ENCODE assay signal across 8 cellular contexts in genomic region chrX:120250522-120251271, GRCh38. TPM values are rescaled to one million over a fixed set of nuclear protein-coding genes. Genes with fewer than 3 reads are reported as not detected.
DNase-seq lines count a peak whose midpoint lies in the region; ATAC-seq, FAIRE-seq and TF ChIP-seq lines count a peak whose summit lies in the region.

Gene ZBTB33, plus strand, starts transcription at chrX:120250812. Its CDS starts 2,604 bp downstream, at chrX:120253416.

- H3K18ac ChIP-seq in H1 (ENCODE audit: extremely low read depth, low read length), result no peak within 1 kb of the TSS; the same call in none of the 2 replicates
- H3K18ac ChIP-seq in mesenchymal stem cell (ENCODE audit: low read depth in 1 of 2, low read length in 2 of 2), result peak within 1 kb of the TSS; percentile 68 to 70

- H3K27ac ChIP-seq in H1 (ENCODE audit: low read depth, low read length), result peak within 1 kb of the TSS; percentile 60; the same call in 1 of the 2 replicates
- peak within 1 kb of the TSS; percentile 66 for H3K27ac ChIP-seq in mesenchymal stem cell (ENCODE audit: low read length, poor library complexity, severe bottlenecking)

- H2BK20ac ChIP-seq in H1 (ENCODE audit: low read length), result no peak within 1 kb of the TSS

- peak within 1 kb of the TSS; percentile 30 for H3K56ac ChIP-seq in H1 (replicated peaks; ENCODE audit: insufficient read length, low read depth, low read length)

- H3K23ac ChIP-seq in H1 (ENCODE audit: insufficient read length) (no peak within 1 kb of the TSS), mesenchymal stem cell (ENCODE audit: low read length in 2 of 2) (peak within 1 kb of the TSS in 1 of 2 experiments; percentile 80)

- H2BK120ac ChIP-seq in H1 (replicated peaks; ENCODE audit: low read depth, low read length), result no peak within 1 kb of the TSS
- no peak within 1 kb of the TSS for H2BK120ac ChIP-seq in mesenchymal stem cell (ENCODE audit: low read depth, low read length)

- peaks cover 0 to 16% (median 9%) of the 10 kb centered on the region in 4 experiments; a peak in 5 of 8 replicates for H3K36me3 ChIP-seq in H1 (ENCODE audit: control insufficient read depth in 2 of 4, insufficient read depth in 4 of 4, low read length in 3 of 4)
- H3K36me3 ChIP-seq in mesenchymal stem cell (ENCODE audit: control insufficient read depth in 1 of 2, insufficient read depth in 2 of 2, low read depth in 1 of 2, low read length in 2 of 2), result peaks cover 0 to 24% of the 10 kb centered on the region in 2 experiments

- in situ Hi-C loops in Caki2 (cut with HindIII; ENCODE audit: low pct_unique_long_range_greater_than_20kb, low sequenced_read_pairs), result no loop called here

- H3K79me2 ChIP-seq in H1 (ENCODE audit: control insufficient read depth in 1 of 2, insufficient read depth in 2 of 2, low read length in 2 of 2), result peaks cover 0 to 12% of the 10 kb centered on the region in 2 experiments; a peak in 2 of 4 replicates

- POLR2A ChIA-PET in H1 (lab: Charles Lee; ENCODE audit: partially characterized antibody), result interaction anchor here (0.5 to 1.8 kb wide), 8 partner anchors 10 to 293 kb away, joined by 3 to 6 read pairs (median 4); no protein-coding TSS in a partner anchor

- peak; percentile 54 to 63 (median 56) for TF ChIP-seq CTCF in H1 (IDR thresholded peaks at IDR 0.05; ENCODE audit: control extremely low read depth in 1 of 3, insufficient read depth in 1 of 3, low read depth in 1 of 3, low read length in 3 of 3)

- no peak within 1 kb of the TSS for H2BK5ac ChIP-seq in H1 (ENCODE audit: low read depth, low read length)
- peak within 1 kb of the TSS; percentile 66 for H2BK5ac ChIP-seq in mesenchymal stem cell (ENCODE audit: low read depth, low read length, poor library complexity, severe bottlenecking)

- H3K9ac ChIP-seq in H1 (replicated peaks in 1 of 4; ENCODE audit: extremely low read depth in 1 of 4, low read depth in 3 of 4, low read length in 3 of 4) (peak within 1 kb of the TSS; percentile 67 to 92 (median 76)), mesenchymal stem cell (ENCODE audit: low read length) (peak within 1 kb of the TSS; percentile 93)

- H3K23me2 ChIP-seq in H1 (ENCODE audit: low read depth, low read length), result no peaks in the 10 kb centered on the region; the same call in 1 of the 2 replicates

- H3K4me1 ChIP-seq in H1 (replicated peaks in 1 of 4; ENCODE audit: control insufficient read depth in 3 of 4, insufficient read depth in 4 of 4, low read length in 3 of 4), result no peaks in the 10 kb centered on the region
- H3K4me1 ChIP-seq in mesenchymal stem cell (ENCODE audit: control insufficient read depth, insufficient read depth, low read depth, low read length), result no peaks in the 10 kb centered on the region

- no peak within 1 kb of the TSS for H2AK5ac ChIP-seq in H1 (ENCODE audit: low read depth, low read length)
- no peak within 1 kb of the TSS for H2AK5ac ChIP-seq in mesenchymal stem cell (ENCODE audit: low read length, severe bottlenecking)

- H4K5ac ChIP-seq in H1 (ENCODE audit: insufficient read length, low read depth, low read length), result no peak within 1 kb of the TSS

- H2BK15ac ChIP-seq in H1 (ENCODE audit: low read length) (no peak within 1 kb of the TSS), mesenchymal stem cell (ENCODE audit: low read depth, poor library complexity, severe bottlenecking) (peak within 1 kb of the TSS; percentile 52)

- WGBS in H1 (ENCODE audit: extremely low coverage in 1 of 2, insufficient coverage in 1 of 2, insufficient read length in 1 of 2, insufficient replicate concordance in 2 of 2, low coverage in 1 of 2, low lambda C conversion rate in 2 of 2, missing lambda C conversion rate in 1 of 2), 2 experiments, result 1% methylated on average over 20 of the region's 75 CpGs; no CpG with 5 or more reads in 1 of the 2 experiments
- under 1% methylated on average over 44 of the region's 75 CpGs for WGBS in mesenchymal stem cell

- H3K4me2 ChIP-seq in H1 (ENCODE audit: insufficient read depth in 1 of 2, low read depth in 2 of 2, low read length in 2 of 2), result peak within 1 kb of the TSS; percentile 71 to 94
- peak within 1 kb of the TSS; percentile 65 for H3K4me2 ChIP-seq in mesenchymal stem cell (ENCODE audit: low read length, poor library complexity, severe bottlenecking)

- H3K4ac ChIP-seq in H1 (replicated peaks; ENCODE audit: insufficient read length, low read depth, low read length), result peak within 1 kb of the TSS; percentile 69
- peak within 1 kb of the TSS in 1 of 2 experiments; percentile 67 for H3K4ac ChIP-seq in mesenchymal stem cell (ENCODE audit: low read depth in 1 of 2, low read length in 2 of 2)

- no peak for TF ChIP-seq EP300 in H1 (IDR thresholded peaks at IDR 0.05; ENCODE audit: borderline replicate concordance in 1 of 2, low read depth in 2 of 2, low read length in 2 of 2)

- H3K14ac ChIP-seq in H1 (ENCODE audit: insufficient read length) (no peak within 1 kb of the TSS), mesenchymal stem cell (ENCODE audit: low read length in 2 of 2) (peak within 1 kb of the TSS in 1 of 2 experiments; percentile 60)

- DNase-seq in Caki2 (ENCODE audit: low read depth), result peak; percentile 95
- DNase-seq in HTR-8/SVneo (ENCODE audit: insufficient read length, low spot score), result peak; percentile 48
- DNase-seq in NOMO-1 treated with DMSO at 0.1 percent for 48 hours (lab: John Stamatoyannopoulos, UW; ENCODE audit: unreplicated experiment), result peak; percentile 86
- DNase-seq in activated CD8-positive, alpha-beta memory T cell treated with anti-CD3 and anti-CD28 coated beads for 48 hours (ENCODE audit: low read depth in 2 of 3, low spot score in 2 of 3), result peak; percentile 36 to 73 (median 43)
- peak; percentile 83 for DNase-seq in H1 (ENCODE audit: low read depth in 1 of 2, low spot score in 2 of 2)
- DNase-seq in mesenchymal stem cell, result peak; percentile 95
- peak; percentile 71 for DNase-seq in stimulated activated CD8-positive, alpha-beta memory T cell treated with anti-CD3 and anti-CD28 coated beads, Interleukin-12 subunit alpha, Interleukin-12 subunit beta, amount 100 ng/mL, for 4 hours (ENCODE audit: low read depth)

- H4K91ac ChIP-seq in H1 (replicated peaks; ENCODE audit: insufficient read length, low read length), result no peak within 1 kb of the TSS
- peak within 1 kb of the TSS; percentile 50 for H4K91ac ChIP-seq in mesenchymal stem cell (ENCODE audit: low read length)

- FAIRE-seq in HTR-8/SVneo (lab: Jason Lieb, UNC), result no peak
- peak; percentile 99 for FAIRE-seq in H1 (lab: Jason Lieb, UNC)

- TF ChIP-seq POLR2A in H1 (IDR thresholded peaks at IDR 0.05; ENCODE audit: control extremely low read depth in 1 of 2, low read depth in 2 of 2, low read length in 2 of 2), result peak in 1 of 2 experiments; percentile 51; a peak in 2 of 3 replicates

- H3K4me3 ChIP-seq in H1 (ENCODE audit: extremely low read depth in 1 of 4, insufficient read depth in 2 of 4, low read depth in 3 of 4, low read length in 4 of 4), result peak within 1 kb of the TSS; percentile 78 to 95 (median 88)
- H3K4me3 ChIP-seq in mesenchymal stem cell (ENCODE audit: insufficient read depth in 1 of 2, low read depth in 1 of 2, low read length in 2 of 2), result peak within 1 kb of the TSS; percentile 74 to 84

- H3K79me1 ChIP-seq in H1 (ENCODE audit: low read depth, low read length) (no peaks in the 10 kb centered on the region), mesenchymal stem cell (replicated peaks; ENCODE audit: low read length, poor library complexity, severe bottlenecking) (no peaks in the 10 kb centered on the region)

- H3K9me3 ChIP-seq in H1 (ENCODE audit: insufficient read depth in 2 of 2, low read depth in 1 of 2, low read length in 1 of 2) (no peaks in the 10 kb centered on the region), mesenchymal stem cell (ENCODE audit: control insufficient read depth, low read length) (no peaks in the 10 kb centered on the region)

- H2BK12ac ChIP-seq in H1 (ENCODE audit: low read depth, low read length) (no peak within 1 kb of the TSS), mesenchymal stem cell (ENCODE audit: low read length in 2 of 2) (no peak within 1 kb of the TSS)

- TF ChIP-seq RAD21 in H1 (IDR thresholded peaks at IDR 0.05 in 1 of 2, conservative IDR thresholded peaks at IDR 0.05 in 1 of 2; ENCODE audit: low read depth in 2 of 2, low read length in 2 of 2), result peak; percentile 18 to 33; a peak in 2 of 4 replicates

- no peaks in the 10 kb centered on the region; a peak in 2 of 7 replicates for H3K27me3 ChIP-seq in H1 (replicated peaks in 1 of 4; ENCODE audit: control insufficient read depth in 3 of 4, extremely low read depth in 1 of 4, insufficient read depth in 3 of 4, low read length in 3 of 4)
- H3K27me3 ChIP-seq in mesenchymal stem cell (ENCODE audit: control insufficient read depth in 1 of 2, insufficient read depth in 1 of 2, low read length in 2 of 2), result peaks cover 0 to 3% of the 10 kb centered on the region in 2 experiments

- no peaks in the 10 kb centered on the region for H4K20me1 ChIP-seq in H1 (replicated peaks in 1 of 2; ENCODE audit: control insufficient read depth in 1 of 2, insufficient read depth in 2 of 2, low read length in 2 of 2)

- peak; percentile 94 for ATAC-seq in GM21367 (IDR thresholded peaks at IDR 0.05; ENCODE audit: unreplicated experiment)

- no peak within 1 kb of the TSS for H2AFZ ChIP-seq in H1 (ENCODE audit: low read length)
- H2AFZ ChIP-seq in mesenchymal stem cell (ENCODE audit: low read depth, low read length), result no peak within 1 kb of the TSS

- CTCF ChIA-PET in H1 (lab: Charles Lee; ENCODE audit: partially characterized antibody), result interaction anchor here (1.0 to 1.7 kb wide), 9 partner anchors 11 to 58 kb away, joined by 3 to 8 read pairs (median 4); no protein-coding TSS in a partner anchor

- H4K8ac ChIP-seq in H1 (ENCODE audit: extremely low read depth, insufficient read depth, low read length) (peak within 1 kb of the TSS; percentile 93), mesenchymal stem cell (ENCODE audit: low read length) (peak within 1 kb of the TSS; percentile 77)

TF ChIP-seq in H1, 55 proteins besides CTCF, POLR2A, EP300 and RAD21 (continues in another document):
- TF ChIP-seq CEBPB (IDR thresholded peaks at IDR 0.05; ENCODE audit: low read depth, low read length), result no peak
- no peak for TF ChIP-seq GABPA (IDR thresholded peaks at IDR 0.05; ENCODE audit: borderline replicate concordance, insufficient read depth, low read length)

RNA-seq across cellular contexts. Expression of gene ZBTB33, which starts in this region (rescaled TPM):
- 3.4 and 5.0 TPM in 2 replicates for total RNA-seq in Caki2 (2014; rRNA removed; shearing (Covaris generic); ENCODE audit: low replicate concordance)
- 14.4 and 14.9 TPM in 2 replicates for total RNA-seq in H1 (2021; fragmentation: NEBNext Ultra II Directional; extraction: Animal tissue kit (Norgen Biotek cat#: 25700))
- polyA plus RNA-seq in H1 (2011; rRNA removed), result 2.4 and 3.4 TPM in 2 replicates
- 4.2 TPM for polyA plus RNA-seq in H1 (2011; cell fraction: cytosol; rRNA removed)
- polyA plus RNA-seq in H1 (2011; cell fraction: nucleus; rRNA removed), result 2.4 TPM
- 5.5 to 9.8 TPM (median 6.3 TPM) in 4 replicates for polyA plus RNA-seq in H1 (2012, experiment 1 of 2)
- polyA plus RNA-seq in H1 (2012, experiment 2 of 2), result 0.37 TPM
- polyA plus RNA-seq in H1 (2013, experiment 1 of 2), result 7.0 TPM
- polyA plus RNA-seq in H1 (2013, experiment 2 of 2), result 6.1 TPM
- polyA minus RNA-seq in H1 (2011; rRNA and poly(A)+ RNA removed), result 13.4 and 25.4 TPM in 2 replicates
- polyA minus RNA-seq in H1 (2011; cell fraction: cytosol; rRNA and poly(A)+ RNA removed), result 11.0 TPM
- 14.7 TPM for polyA minus RNA-seq in H1 (2011; cell fraction: nucleus; rRNA and poly(A)+ RNA removed)
- 8.4 TPM for polyA plus RNA-seq in mesenchymal stem cell (2013, experiment 1 of 2)
- polyA plus RNA-seq in mesenchymal stem cell (2013, experiment 2 of 2), result 8.7 TPM

Comparison
In these comparisons a context has a peak if more than half of its experiments do, and no peak if none do; other contexts are left out.
1. Peak in every context shown above with its lines: DNase-seq, ATAC-seq, H3K4me3 ChIP-seq and H3K27ac ChIP-seq.
2. DNase-seq: peak in every context shown above with its lines; median percentile 95 in Caki2; 95 in mesenchymal stem cell; 86 in NOMO-1 treated with DMSO at 0.1 percent for 48 hours; 83 in H1; 71 in stimulated activated CD8-positive, alpha-beta memory T cell treated with anti-CD3 and anti-CD28 coated beads, Interleukin-12 subunit alpha, Interleukin-12 subunit beta, amount 100 ng/mL, for 4 hours; 48 in HTR-8/SVneo; 43 in activated CD8-positive, alpha-beta memory T cell treated with anti-CD3 and anti-CD28 coated beads for 48 hours.